In the genomic region with DNA sequence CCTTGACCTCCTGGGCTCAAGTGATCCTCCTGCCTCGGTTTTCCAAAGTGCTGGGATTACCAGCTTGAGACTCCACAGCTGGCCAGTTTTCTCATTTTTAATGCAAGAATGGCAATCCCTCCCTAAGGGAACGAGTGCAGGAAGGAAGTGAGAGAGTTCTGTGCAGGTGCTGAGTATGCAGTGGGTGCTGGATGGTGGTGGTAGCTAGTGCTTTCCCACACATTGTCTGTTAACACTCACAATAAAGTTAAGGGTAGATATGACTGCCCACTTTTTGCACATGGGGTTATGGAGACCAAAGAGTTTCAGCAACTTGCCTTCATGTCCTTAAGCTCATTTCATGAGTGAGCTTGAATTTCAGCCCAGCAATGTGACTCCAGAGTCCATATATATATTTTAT, we compare ENCODE assay signal across 17 cellular contexts. TPM values are rescaled to one million over a fixed set of nuclear protein-coding genes. Genes with fewer than 3 reads are reported as not detected.
DNase-seq lines count a peak whose midpoint lies in the region; ATAC-seq, FAIRE-seq and TF ChIP-seq lines count a peak whose summit lies in the region.
"Had no signal": no experiment of that assay in that cellular context is flagged by ENCODE, and none has a peak within 500 bp of the region (broad histone marks: within the 10 kb centered on the region; RNA-seq: fewer than 3 reads in every experiment).

No MANE protein-coding gene starts in this region.

- no peaks in the 10 kb centered on the region for H3K9me3 Mint-ChIP-seq in nephron
- H3K9me3 Mint-ChIP-seq: endodermal cell, mesothelial cell of epicardium had no signal

- H3K4me1 ChIP-seq in foreskin keratinocyte = no peaks in the 10 kb centered on the region
- H3K4me1 ChIP-seq: ascending aorta had no signal

- H3K27me3 ChIP-seq in foreskin keratinocyte = peaks cover 43% of the 10 kb centered on the region
- H3K27me3 ChIP-seq: ascending aorta, upper lobe of left lung had no signal

- H3K36me3 Mint-ChIP-seq in nephron (ENCODE audit: low read depth) = peaks cover 3% of the 10 kb centered on the region
- H3K36me3 Mint-ChIP-seq: mesothelial cell of epicardium had no signal

- intact Hi-C loops in sciatic nerve (cut with DNase I) = no loop called here

- no peak overlapping the region for H3K27ac ChIP-seq in foreskin keratinocyte
- H3K27ac ChIP-seq: 22Rv1, ascending aorta, upper lobe of left lung had no signal

- H3K4me1 Mint-ChIP-seq in nephron = peaks cover 16% of the 10 kb centered on the region
- H3K4me1 Mint-ChIP-seq: mesothelial cell of epicardium had no signal

- TF ChIP-seq CTCF in nephron (IDR thresholded peaks at IDR 0.05; ENCODE audit: unreplicated experiment in 3 of 3) (no peak), foreskin keratinocyte (conservative IDR thresholded peaks at IDR 0.05) (no peak)

- H3K27me3 Mint-ChIP-seq in nephron (ENCODE audit: low read depth) = peaks cover 5% of the 10 kb centered on the region

- H3K4me3 Mint-ChIP-seq in nephron = no peak overlapping the region
- H3K4me3 Mint-ChIP-seq: endodermal cell, mesothelial cell of epicardium had no signal

- peak; percentile 34 for ATAC-seq in GM21786 (IDR thresholded peaks at IDR 0.05; ENCODE audit: unreplicated experiment)
- ATAC-seq in HG03460 (IDR thresholded peaks at IDR 0.05; ENCODE audit: unreplicated experiment) = peak; percentile 40
- ATAC-seq in foreskin keratinocyte = no peak
- no peak for ATAC-seq in sciatic nerve

- DNase-seq in DMS53 (lab: John Stamatoyannopoulos, UW) = peak; percentile 68
- no peak for DNase-seq in DMS53 treated with DMSO at 0.1 percent for 48 hours (lab: John Stamatoyannopoulos, UW; ENCODE audit: unreplicated experiment)
- DNase-seq in HTR-8/SVneo (ENCODE audit: insufficient read length, low spot score) = no peak
- DNase-seq in foreskin keratinocyte = no peak
- DNase-seq in sciatic nerve (ENCODE audit: low spot score) = no peak
- DNase-seq: activated T-cell treated with anti-CD3 and anti-CD28 coated beads for 4 hours, DMS153, endodermal cell, hippocampal formation, NCI-H1105 treated with DMSO at 0.1 percent for 48 hours, upper lobe of left lung had no signal

- FAIRE-seq in HTR-8/SVneo (lab: Jason Lieb, UNC) = no peak

- peak overlapping the region; percentile 11 to 64 (median 42) for H3K27ac Mint-ChIP-seq in nephron
- H3K27ac Mint-ChIP-seq: endodermal cell, mesothelial cell of epicardium had no signal

RNA-seq across cellular contexts. Expression of gene RGS9, which starts 18.5 kb away (rescaled TPM):
- 4.2 and 4.5 TPM in 2 replicates for total RNA-seq in foreskin keratinocyte
- 5.0 and 6.4 TPM in 2 replicates for polyA plus RNA-seq in foreskin keratinocyte
- 21.0 TPM for total RNA-seq in sciatic nerve

Comparison
In these comparisons a context has a peak if more than half of its experiments do, and no peak if none do; other contexts are left out.
1. ATAC-seq: peak in GM21786 (single experiment) and HG03460 (single experiment); none in foreskin keratinocyte (single experiment) and sciatic nerve (single experiment).